In the genomic region with DNA sequence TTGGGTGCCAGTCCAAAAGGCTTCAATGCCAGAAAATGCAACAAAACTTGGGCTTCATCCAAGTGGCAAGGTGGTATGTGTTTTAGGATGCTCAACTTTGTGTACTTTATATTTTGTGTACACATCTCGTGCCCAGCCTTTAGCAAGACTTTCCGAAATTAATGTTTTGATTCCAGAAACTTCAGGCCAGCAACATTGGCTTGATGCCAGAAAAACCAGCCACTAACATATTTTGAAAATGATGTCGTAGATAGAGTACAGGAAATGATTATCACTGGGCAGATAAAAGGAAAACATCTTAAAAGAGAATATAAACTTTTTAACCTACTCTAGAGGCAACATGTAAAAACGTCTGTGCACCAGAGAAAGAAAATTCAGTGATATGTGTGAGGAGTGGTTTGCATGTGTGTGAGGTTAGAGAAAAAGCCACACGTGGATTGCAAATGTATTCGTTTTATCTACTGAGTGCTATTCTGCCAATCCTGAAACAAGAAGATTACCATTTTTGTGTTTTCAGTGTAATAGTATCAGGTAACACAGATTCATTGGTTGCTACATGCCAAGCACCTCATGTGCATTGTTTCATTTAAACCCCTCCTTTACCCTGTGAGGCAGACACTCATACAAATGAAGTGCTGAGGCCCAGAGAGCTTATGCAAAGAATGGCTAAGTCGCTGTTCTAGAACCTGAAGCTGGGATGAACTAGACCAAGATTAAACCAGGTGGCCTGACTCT, we compare ENCODE assay signal across 2 cellular contexts.
TF ChIP-seq lines count a peak whose summit lies in the region.

No MANE protein-coding gene starts in this region.

TF ChIP-seq in IMR-90, 13 proteins besides CTCF, POLR2A, EP300 and RAD21 (continued from another document):
- TF ChIP-seq NFE2L2 (IDR thresholded peaks at IDR 0.05; ENCODE audit: low read depth, low read length) (no peak), RCOR1 (IDR thresholded peaks at IDR 0.05; ENCODE audit: insufficient replicate concordance, low read length) (no peak), SMC3 (IDR thresholded peaks at IDR 0.05; ENCODE audit: low read depth, low read length) (no peak), MXI1 (IDR thresholded peaks at IDR 0.05; ENCODE audit: borderline replicate concordance, low read depth, low read length) (no peak)

TF ChIP-seq in SK-N-SH, 30 proteins besides CTCF, POLR2A, EP300 and RAD21 (continued from another document):
- TF ChIP-seq IRF3 (IDR thresholded peaks at IDR 0.05; ENCODE audit: low read depth, low read length): no peak
- TF ChIP-seq, protein P1, sequence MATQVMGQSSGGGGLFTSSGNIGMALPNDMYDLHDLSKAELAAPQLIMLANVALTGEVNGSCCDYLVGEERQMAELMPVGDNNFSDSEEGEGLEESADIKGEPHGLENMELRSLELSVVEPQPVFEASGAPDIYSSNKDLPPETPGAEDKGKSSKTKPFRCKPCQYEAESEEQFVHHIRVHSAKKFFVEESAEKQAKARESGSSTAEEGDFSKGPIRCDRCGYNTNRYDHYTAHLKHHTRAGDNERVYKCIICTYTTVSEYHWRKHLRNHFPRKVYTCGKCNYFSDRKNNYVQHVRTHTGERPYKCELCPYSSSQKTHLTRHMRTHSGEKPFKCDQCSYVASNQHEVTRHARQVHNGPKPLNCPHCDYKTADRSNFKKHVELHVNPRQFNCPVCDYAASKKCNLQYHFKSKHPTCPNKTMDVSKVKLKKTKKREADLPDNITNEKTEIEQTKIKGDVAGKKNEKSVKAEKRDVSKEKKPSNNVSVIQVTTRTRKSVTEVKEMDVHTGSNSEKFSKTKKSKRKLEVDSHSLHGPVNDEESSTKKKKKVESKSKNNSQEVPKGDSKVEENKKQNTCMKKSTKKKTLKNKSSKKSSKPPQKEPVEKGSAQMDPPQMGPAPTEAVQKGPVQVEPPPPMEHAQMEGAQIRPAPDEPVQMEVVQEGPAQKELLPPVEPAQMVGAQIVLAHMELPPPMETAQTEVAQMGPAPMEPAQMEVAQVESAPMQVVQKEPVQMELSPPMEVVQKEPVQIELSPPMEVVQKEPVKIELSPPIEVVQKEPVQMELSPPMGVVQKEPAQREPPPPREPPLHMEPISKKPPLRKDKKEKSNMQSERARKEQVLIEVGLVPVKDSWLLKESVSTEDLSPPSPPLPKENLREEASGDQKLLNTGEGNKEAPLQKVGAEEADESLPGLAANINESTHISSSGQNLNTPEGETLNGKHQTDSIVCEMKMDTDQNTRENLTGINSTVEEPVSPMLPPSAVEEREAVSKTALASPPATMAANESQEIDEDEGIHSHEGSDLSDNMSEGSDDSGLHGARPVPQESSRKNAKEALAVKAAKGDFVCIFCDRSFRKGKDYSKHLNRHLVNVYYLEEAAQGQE (IDR thresholded peaks at IDR 0.05; ENCODE audit: low read depth, low read length): no peak
- TF ChIP-seq, protein P2, sequence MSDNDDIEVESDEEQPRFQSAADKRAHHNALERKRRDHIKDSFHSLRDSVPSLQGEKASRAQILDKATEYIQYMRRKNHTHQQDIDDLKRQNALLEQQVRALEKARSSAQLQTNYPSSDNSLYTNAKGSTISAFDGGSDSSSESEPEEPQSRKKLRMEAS (IDR thresholded peaks at IDR 0.05; ENCODE audit: low read depth): peak; percentile 57
- TF ChIP-seq TEAD4 (IDR thresholded peaks at IDR 0.05; ENCODE audit: borderline replicate concordance, insufficient read depth): no peak
- no peak for TF ChIP-seq YY1 (IDR thresholded peaks at IDR 0.05; ENCODE audit: low read depth)
- peak; percentile 31; the same call in 1 of the 2 replicates for TF ChIP-seq TCF12 (IDR thresholded peaks at IDR 0.05)
